In genomic region chr11:62001450-62002178, GRCh38 we compare ENCODE assay signal across 1 cellular context.
A peak's percentile ranks its signal among the peaks of the same experiment; 100 is the strongest.
TF ChIP-seq lines count a peak whose summit lies in the region.

No MANE protein-coding gene starts in this region.

TF ChIP-seq in HepG2, 621 proteins besides CTCF, POLR2A, EP300 and RAD21 (continued from another document and continues in another):
- TF ChIP-seq ZBTB40 (IDR thresholded peaks at IDR 0.05) = no peak
- no peak for TF ChIP-seq ZBTB40 (CRISPR knock-in tag; IDR thresholded peaks at IDR 0.05)
- peak; percentile 57; the same call in 1 of the 2 replicates for TF ChIP-seq ZGPAT (CRISPR knock-in tag; IDR thresholded peaks at IDR 0.05)
- peak; percentile 64; the same call in 1 of the 2 replicates for TF ChIP-seq DR1 (CRISPR knock-in tag; IDR thresholded peaks at IDR 0.05)
- no peak for TF ChIP-seq HNRNPK (IDR thresholded peaks at IDR 0.05; ENCODE audit: low read depth, low read length, poor library complexity, severe bottlenecking)
- TF ChIP-seq ZNF878 (CRISPR knock-in tag; IDR thresholded peaks at IDR 0.05) = 0 out of 2 replicates have a peak, but pooled peaks have one; percentile 42
- TF ChIP-seq RFX1 (IDR thresholded peaks at IDR 0.05) = no peak
- no peak for TF ChIP-seq ZNF143 (CRISPR knock-in tag; IDR thresholded peaks at IDR 0.05)
- peak; percentile 55; the same call in 1 of the 2 replicates for TF ChIP-seq MYC (CRISPR knock-in tag; IDR thresholded peaks at IDR 0.05; ENCODE audit: borderline replicate concordance)
- peak; percentile 20; the same call in 1 of the 2 replicates for TF ChIP-seq HMG20A (CRISPR knock-in tag; IDR thresholded peaks at IDR 0.05; ENCODE audit: borderline replicate concordance)
- TF ChIP-seq NAIF1 (CRISPR knock-in tag; IDR thresholded peaks at IDR 0.05; ENCODE audit: borderline replicate concordance) = no peak
- TF ChIP-seq NKX3-1 (CRISPR knock-in tag; IDR thresholded peaks at IDR 0.05) = 0 out of 2 replicates have a peak, but pooled peaks have one; percentile 55
- no peak for TF ChIP-seq ZNF512 (CRISPR knock-in tag; IDR thresholded peaks at IDR 0.05)
- no peak for TF ChIP-seq USF2 (IDR thresholded peaks at IDR 0.05; ENCODE audit: low read depth, low read length)
- no peak for TF ChIP-seq USF2 (CRISPR knock-in tag; IDR thresholded peaks at IDR 0.05; ENCODE audit: borderline replicate concordance)
- TF ChIP-seq MLXIP (CRISPR knock-in tag; IDR thresholded peaks at IDR 0.05; ENCODE audit: borderline replicate concordance) = no peak
- 0 out of 2 replicates have a peak, but pooled peaks have one; percentile 17 for TF ChIP-seq RARA (CRISPR knock-in tag; IDR thresholded peaks at IDR 0.05)
- no peak; the same call in 1 of the 2 replicates for TF ChIP-seq ZBTB10 (CRISPR knock-in tag; IDR thresholded peaks at IDR 0.05; ENCODE audit: borderline replicate concordance)
- peak; percentile 35; the same call in 1 of the 2 replicates for TF ChIP-seq ZNF646 (CRISPR knock-in tag; IDR thresholded peaks at IDR 0.05)
- no peak for TF ChIP-seq NPAS2 (CRISPR knock-in tag; IDR thresholded peaks at IDR 0.05; ENCODE audit: borderline replicate concordance)
